Comparison of ENCODE assay signal across 9 cellular contexts in genomic region chr11:58927393-58928081, GRCh38. TPM values are rescaled to one million over a fixed set of nuclear protein-coding genes. Genes with fewer than 3 reads are reported as not detected.
DNase-seq lines count a peak whose midpoint lies in the region; ATAC-seq, FAIRE-seq and TF ChIP-seq lines count a peak whose summit lies in the region.
"Had no signal": no experiment of that assay in that cellular context is flagged by ENCODE, and none has a peak within 500 bp of the region (broad histone marks: within the 10 kb centered on the region; RNA-seq: fewer than 3 reads in every experiment).

No MANE protein-coding gene starts in this region.

- H3K36me3 ChIP-seq in OCI-LY3 (replicated peaks; ENCODE audit: low read depth, low read length): no peaks in the 10 kb centered on the region

- no peaks in the 10 kb centered on the region for H3K9me3 ChIP-seq in OCI-LY3 (ENCODE audit: insufficient read depth, low read length)

- intact Hi-C loops in activated CD8-positive, alpha-beta T cell treated with anti-CD3 and anti-CD28 coated beads for 36 hours (cut with micrococcal nuclease): no loop called here

- FAIRE-seq in frontal cortex (lab: Jason Lieb, UNC): no peak

- H3K27me3 ChIP-seq in OCI-LY3 (ENCODE audit: low read depth, low read length): no peaks in the 10 kb centered on the region

- peak; percentile 82 for ATAC-seq in activated CD8-positive, alpha-beta T cell treated with anti-CD3 and anti-CD28 coated beads for 36 hours
- ATAC-seq in activated CD8-positive, alpha-beta T cell treated with anti-CD3 and anti-CD28 coated beads, Interleukin-2, amount 10 ng/mL, durations not matched to agents 7 days and 5 days: no peak
- no peak for ATAC-seq in HG03354 (IDR thresholded peaks at IDR 0.05; ENCODE audit: poor library complexity, severe bottlenecking, unreplicated experiment)

- no peak for TF ChIP-seq CTCF in activated CD8-positive, alpha-beta T cell treated with anti-CD3 and anti-CD28 coated beads for 36 hours (IDR thresholded peaks at IDR 0.05)
- TF ChIP-seq CTCF in OCI-LY3 (IDR thresholded peaks at IDR 0.05; ENCODE audit: low read depth, low read length): no peak

- peak overlapping the region; percentile 45 for H3K4me3 Mint-ChIP-seq in activated CD8-positive, alpha-beta T cell treated with anti-CD3 and anti-CD28 coated beads for 36 hours
- H3K4me3 Mint-ChIP-seq in activated CD8-positive, alpha-beta T cell treated with anti-CD3 and anti-CD28 coated beads, Interleukin-2, amount 10 ng/mL, durations not matched to agents 7 days and 5 days: no peak overlapping the region

- H3K27ac ChIP-seq in OCI-LY3 (ENCODE audit: low read length): no peak overlapping the region

- H3K27ac Mint-ChIP-seq in activated CD8-positive, alpha-beta T cell treated with anti-CD3 and anti-CD28 coated beads for 36 hours: no peak overlapping the region
- no peak overlapping the region for H3K27ac Mint-ChIP-seq in activated CD8-positive, alpha-beta T cell treated with anti-CD3 and anti-CD28 coated beads, Interleukin-2, amount 10 ng/mL, durations not matched to agents 7 days and 5 days

- CTCF ChIA-PET in activated CD8-positive, alpha-beta T cell treated with anti-CD3 and anti-CD28 coated beads for 36 hours (lab: Charles Lee): interaction anchor here (0.9 to 1.6 kb wide), 3 partner anchors 9 to 208 kb away, joined by 6 read pairs; no protein-coding TSS in a partner anchor
- CTCF ChIA-PET in activated CD8-positive, alpha-beta T cell treated with anti-CD3 and anti-CD28 coated beads, Interleukin-2, amount 10 ng/mL, durations not matched to agents 7 days and 5 days (lab: Charles Lee): interaction anchor here (1.1 to 2.7 kb wide), 4 partner anchors 9 to 209 kb away, joined by 3 to 7 read pairs (median 4); no protein-coding TSS in a partner anchor

- DNase-seq in activated CD8-positive, alpha-beta T cell treated with anti-CD3 and anti-CD28 coated beads for 36 hours: peak; percentile 44
- no peak for DNase-seq in activated CD8-positive, alpha-beta T cell treated with anti-CD3 and anti-CD28 coated beads, Interleukin-2, amount 10 ng/mL, durations not matched to agents 7 days and 5 days
- DNase-seq in iPS DF 19.7 (ENCODE audit: low read depth, low spot score) (peak; percentile 96), UCSD-AML1 (lab: John Stamatoyannopoulos, UW; ENCODE audit: unreplicated experiment) (no peak), frontal cortex (ENCODE audit: low spot score in 2 of 2) (no peak)
- peak; percentile 4 to 11 for DNase-seq in stimulated activated CD4-positive, alpha-beta T cell treated with anti-CD3 and anti-CD28 coated beads, Interleukin-4, amount 100 ng/mL, for 4 hours

- H3K27me3 Mint-ChIP-seq in activated CD8-positive, alpha-beta T cell treated with anti-CD3 and anti-CD28 coated beads for 36 hours: peaks cover 7% of the 10 kb centered on the region
- no peaks in the 10 kb centered on the region for H3K27me3 Mint-ChIP-seq in activated CD8-positive, alpha-beta T cell treated with anti-CD3 and anti-CD28 coated beads, Interleukin-2, amount 10 ng/mL, durations not matched to agents 7 days and 5 days (ENCODE audit: low read depth)

- H3K4me2 ChIP-seq in OCI-LY3 (ENCODE audit: low read length): peak overlapping the region; percentile 77

- peak overlapping the region; percentile 80 for H2AFZ ChIP-seq in OCI-LY3 (ENCODE audit: low read depth, low read length)

- H3K9ac ChIP-seq in OCI-LY3 (ENCODE audit: low read length): peak overlapping the region; percentile 5; the same call in 1 of the 2 replicates

- POLR2A ChIA-PET in activated CD8-positive, alpha-beta T cell treated with anti-CD3 and anti-CD28 coated beads for 36 hours (lab: Charles Lee): interaction anchor here (0.6 kb wide), 1 partner anchor 336 kb away, joined by 4 read pairs; no protein-coding TSS in a partner anchor
- POLR2A ChIA-PET in activated CD8-positive, alpha-beta T cell treated with anti-CD3 and anti-CD28 coated beads, Interleukin-2, amount 10 ng/mL, durations not matched to agents 7 days and 5 days (lab: Charles Lee): no interaction called here

- no peaks in the 10 kb centered on the region for H4K20me1 ChIP-seq in OCI-LY3 (ENCODE audit: insufficient read depth, low read length)

- H3K9me3 Mint-ChIP-seq in activated CD8-positive, alpha-beta T cell treated with anti-CD3 and anti-CD28 coated beads for 36 hours: no peaks in the 10 kb centered on the region
- no peaks in the 10 kb centered on the region for H3K9me3 Mint-ChIP-seq in activated CD8-positive, alpha-beta T cell treated with anti-CD3 and anti-CD28 coated beads, Interleukin-2, amount 10 ng/mL, durations not matched to agents 7 days and 5 days (ENCODE audit: insufficient read depth)

- H3K4me1 ChIP-seq in OCI-LY3 (ENCODE audit: low read length): peaks cover 15% of the 10 kb centered on the region

- H3K36me3 Mint-ChIP-seq in activated CD8-positive, alpha-beta T cell treated with anti-CD3 and anti-CD28 coated beads for 36 hours (ENCODE audit: low read depth): no peaks in the 10 kb centered on the region
- H3K36me3 Mint-ChIP-seq in activated CD8-positive, alpha-beta T cell treated with anti-CD3 and anti-CD28 coated beads, Interleukin-2, amount 10 ng/mL, durations not matched to agents 7 days and 5 days (ENCODE audit: low read depth): no peaks in the 10 kb centered on the region

- H3K4me1 Mint-ChIP-seq in activated CD8-positive, alpha-beta T cell treated with anti-CD3 and anti-CD28 coated beads for 36 hours (ENCODE audit: low read depth): peaks cover 19% of the 10 kb centered on the region
- H3K4me1 Mint-ChIP-seq in activated CD8-positive, alpha-beta T cell treated with anti-CD3 and anti-CD28 coated beads, Interleukin-2, amount 10 ng/mL, durations not matched to agents 7 days and 5 days (ENCODE audit: low read depth): peaks cover 10% of the 10 kb centered on the region

- peak overlapping the region; percentile 66 for H3K4me3 ChIP-seq in OCI-LY3 (ENCODE audit: low read length)

- H3K79me2 ChIP-seq in OCI-LY3 (ENCODE audit: low read length): no peaks in the 10 kb centered on the region

RNA-seq across cellular contexts. Expression of gene GLYATL1, which starts 11.8 kb away (rescaled TPM):
- under 1 TPM in 1 of 2 experiments, not detected in 1; 0.18 TPM for total RNA-seq in activated CD8-positive, alpha-beta T cell treated with anti-CD3 and anti-CD28 coated beads for 36 hours
- total RNA-seq in activated CD8-positive, alpha-beta T cell treated with anti-CD3 and anti-CD28 coated beads, Interleukin-2, amount 10 ng/mL, durations not matched to agents 7 days and 5 days: not detected
- total RNA-seq in frontal cortex: 0.82 TPM
- total RNA-seq: T-helper 1 cell treated with Interleukin-12 subunit alpha and Interleukin-12 subunit beta and Interleukin-4 antibody, amounts not matched to agents 30 ng/mL and 1 ng/mL, for 36 hours had no signal

Comparison
In these comparisons a context has a peak if more than half of its experiments do, and no peak if none do; other contexts are left out.
1. DNase-seq: peak in activated CD8-positive, alpha-beta T cell treated with anti-CD3 and anti-CD28 coated beads for 36 hours (single experiment), iPS DF 19.7 (single experiment) and stimulated activated CD4-positive, alpha-beta T cell treated with anti-CD3 and anti-CD28 coated beads, Interleukin-4, amount 100 ng/mL, for 4 hours (2 of 2); none in activated CD8-positive, alpha-beta T cell treated with anti-CD3 and anti-CD28 coated beads, Interleukin-2, amount 10 ng/mL, durations not matched to agents 7 days and 5 days (single experiment), UCSD-AML1 (single experiment) and frontal cortex (0 of 2).